Comparison of ENCODE assay signal across 8 cellular contexts in genomic region chr3:131033480-131034080, GRCh38. TPM values are rescaled to one million over a fixed set of nuclear protein-coding genes. Genes with fewer than 3 reads are reported as not detected.
DNase-seq lines count a peak whose midpoint lies in the region; ATAC-seq and TF ChIP-seq lines count a peak whose summit lies in the region.

No MANE protein-coding gene starts in this region.

- no peak overlapping the region for H3K27ac ChIP-seq in mammary epithelial cell (ENCODE audit: insufficient read depth, low read depth, low read length)

- H3K4me1 Mint-ChIP-seq in activated T-cell treated with anti-CD3 and anti-CD28 coated beads, Interleukin-2, amount 50 U/mL, for 72 hours (ENCODE audit: low read depth), result no peaks in the 10 kb centered on the region
- H3K4me1 Mint-ChIP-seq in activated T-cell treated with anti-CD3 and anti-CD28 coated beads, Interleukin-2, amount 50 U/mL, for 4 hours (ENCODE audit: low read depth), result no peaks in the 10 kb centered on the region
- no peaks in the 10 kb centered on the region for H3K4me1 Mint-ChIP-seq in memory B cell

- peak; percentile 11 to 55 for DNase-seq in activated T-cell treated with anti-CD3 and anti-CD28 coated beads, Interleukin-2, amount 50 U/mL, for 72 hours
- no peak for DNase-seq in activated T-cell treated with anti-CD3 and anti-CD28 coated beads, Interleukin-2, amount 50 U/mL, for 4 hours
- DNase-seq in NCI-H82 (lab: John Stamatoyannopoulos, UW) (peak; percentile 65), mammary epithelial cell (peak; percentile 31), memory B cell (ENCODE audit: low spot score in 2 of 2) (peak in 1 of 2 donors; percentile 37)
- no peak for DNase-seq in NK-92 treated with Interleukin-12 subunit alpha and Interleukin-12 subunit beta, amount 100 ng/mL, for 24 hours (lab: John Stamatoyannopoulos, UW)

- H3K27ac Mint-ChIP-seq in activated T-cell treated with anti-CD3 and anti-CD28 coated beads, Interleukin-2, amount 50 U/mL, for 72 hours, result no peak overlapping the region
- H3K27ac Mint-ChIP-seq in memory B cell, result no peak overlapping the region

- H3K36me3 Mint-ChIP-seq in activated T-cell treated with anti-CD3 and anti-CD28 coated beads, Interleukin-2, amount 50 U/mL, for 72 hours (ENCODE audit: insufficient read depth in 2 of 2), result no peaks in the 10 kb centered on the region
- peaks cover 4% of the 10 kb centered on the region for H3K36me3 Mint-ChIP-seq in activated T-cell treated with anti-CD3 and anti-CD28 coated beads, Interleukin-2, amount 50 U/mL, for 4 hours (ENCODE audit: insufficient read depth)
- H3K36me3 Mint-ChIP-seq in memory B cell, result peaks cover 1% of the 10 kb centered on the region

- TF ChIP-seq CTCF in mammary epithelial cell (conservative IDR thresholded peaks at IDR 0.05 in 1 of 2, IDR thresholded peaks at IDR 0.05 in 1 of 2; ENCODE audit: extremely low read depth in 1 of 2, insufficient read depth in 1 of 2, low read depth in 1 of 2, low read length in 2 of 2), result peak; percentile 59 to 64

- peak; percentile 60 to 61 for ATAC-seq in activated T-cell treated with anti-CD3 and anti-CD28 coated beads, Interleukin-2, amount 50 U/mL, for 72 hours (replicated peaks in 1 of 2)
- ATAC-seq in activated T-cell treated with anti-CD3 and anti-CD28 coated beads, Interleukin-2, amount 50 U/mL, for 4 hours, result no peak
- ATAC-seq in HG02798 (IDR thresholded peaks at IDR 0.05; ENCODE audit: poor library complexity, unreplicated experiment) (peak; percentile 66), memory B cell (ENCODE audit: low read depth) (peak; percentile 63), GM21576 (IDR thresholded peaks at IDR 0.05; ENCODE audit: unreplicated experiment) (no peak)

- H4K20me1 ChIP-seq in mammary epithelial cell (ENCODE audit: insufficient read depth, low read length), result no peaks in the 10 kb centered on the region

- no peak overlapping the region for H2AFZ ChIP-seq in mammary epithelial cell (ENCODE audit: low read depth, low read length)

- no peaks in the 10 kb centered on the region for H3K9me3 Mint-ChIP-seq in activated T-cell treated with anti-CD3 and anti-CD28 coated beads, Interleukin-2, amount 50 U/mL, for 72 hours
- no peaks in the 10 kb centered on the region for H3K9me3 Mint-ChIP-seq in activated T-cell treated with anti-CD3 and anti-CD28 coated beads, Interleukin-2, amount 50 U/mL, for 4 hours
- H3K9me3 Mint-ChIP-seq in memory B cell, result no peaks in the 10 kb centered on the region

- H3K27me3 Mint-ChIP-seq in activated T-cell treated with anti-CD3 and anti-CD28 coated beads, Interleukin-2, amount 50 U/mL, for 72 hours (ENCODE audit: low read depth), result no peaks in the 10 kb centered on the region
- H3K27me3 Mint-ChIP-seq in activated T-cell treated with anti-CD3 and anti-CD28 coated beads, Interleukin-2, amount 50 U/mL, for 4 hours (ENCODE audit: low read depth), result no peaks in the 10 kb centered on the region
- H3K27me3 Mint-ChIP-seq in memory B cell, result no peaks in the 10 kb centered on the region

- dilution Hi-C loops in mammary epithelial cell (cut with HindIII; ENCODE audit: low sequenced_read_pairs), result no loop called here

- no peak overlapping the region for H3K4me3 Mint-ChIP-seq in activated T-cell treated with anti-CD3 and anti-CD28 coated beads, Interleukin-2, amount 50 U/mL, for 72 hours
- H3K4me3 Mint-ChIP-seq in activated T-cell treated with anti-CD3 and anti-CD28 coated beads, Interleukin-2, amount 50 U/mL, for 4 hours, result no peak overlapping the region
- no peak overlapping the region for H3K4me3 Mint-ChIP-seq in memory B cell

- no peaks in the 10 kb centered on the region for H3K4me1 ChIP-seq in mammary epithelial cell (ENCODE audit: insufficient read depth, low read length)

- H3K9me3 ChIP-seq in mammary epithelial cell (replicated peaks; ENCODE audit: insufficient read depth, low read length), result no peaks in the 10 kb centered on the region

- H3K36me3 ChIP-seq in mammary epithelial cell (ENCODE audit: insufficient read depth, low read length), result no peaks in the 10 kb centered on the region

- no TSS peak for BruUV-seq in mammary epithelial cell (replicated peaks; lab: Mats Ljungman, UMichigan)

- H3K79me2 ChIP-seq in mammary epithelial cell (ENCODE audit: insufficient read depth, low read length), result no peaks in the 10 kb centered on the region

- WGBS in mammary epithelial cell (ENCODE audit: low coverage, missing lambda C conversion rate), result 6% methylated on average over 1 of the region's 1 CpG

- H3K9ac ChIP-seq in mammary epithelial cell (ENCODE audit: insufficient read depth, low read length), result no peak overlapping the region

- H3K4me2 ChIP-seq in mammary epithelial cell (ENCODE audit: insufficient read depth, low read depth, low read length), result no peak overlapping the region

- H3K4me3 ChIP-seq in mammary epithelial cell (replicated peaks in 1 of 3; ENCODE audit: insufficient read depth in 1 of 3, low read depth in 2 of 3, low read length in 3 of 3), result no peak overlapping the region

- CTCF ChIA-PET in mammary epithelial cell (lab: Charles Lee; ENCODE audit: low non-redundant PET), result no interaction called here

- intact Hi-C loops in mammary epithelial cell (cut with micrococcal nuclease), result loop anchor here (1.0 to 10.0 kb wide), 4 partner anchors 109 to 995 kb away; partner anchors contain the start of gene MRPL3

- in situ Hi-C loops in mammary epithelial cell (cut with MboI; ENCODE audit: low sequenced_read_pairs in 2 of 2), result loop anchor here (25.0 kb wide), 2 partner anchors 979 to 1154 kb away; no protein-coding TSS in a partner anchor

- no peaks in the 10 kb centered on the region for H3K27me3 ChIP-seq in mammary epithelial cell (ENCODE audit: insufficient read depth, low read length)

RNA-seq across cellular contexts. Expression of gene NEK11, which starts 6.9 kb away (rescaled TPM):
- 1 to 10 TPM; 2.7 to 3.1 TPM for total RNA-seq in activated T-cell treated with anti-CD3 and anti-CD28 coated beads, Interleukin-2, amount 50 U/mL, for 72 hours
- 1 to 10 TPM in 2 of 3 donors, under 1 TPM in 1; 0.58 to 1.4 (median 1.2) TPM for total RNA-seq in activated T-cell treated with anti-CD3 and anti-CD28 coated beads, Interleukin-2, amount 50 U/mL, for 4 hours
- 10 to 100 TPM in 1 of 2 donors, 1 to 10 TPM in 1; 7.7 to 20.2 TPM for total RNA-seq in mammary epithelial cell
- polyA plus RNA-seq in mammary epithelial cell, result 2.7 TPM
- polyA minus RNA-seq in mammary epithelial cell, result 19.0 TPM

RNA-seq across cellular contexts. Expression of gene ASTE1, which starts 7.0 kb away (rescaled TPM):
- total RNA-seq in activated T-cell treated with anti-CD3 and anti-CD28 coated beads, Interleukin-2, amount 50 U/mL, for 72 hours, result 10 to 100 TPM; 10.2 to 10.8 TPM
- 10 to 100 TPM; 11.5 to 14.0 (median 12.7) TPM for total RNA-seq in activated T-cell treated with anti-CD3 and anti-CD28 coated beads, Interleukin-2, amount 50 U/mL, for 4 hours
- 1 to 10 TPM; 4.4 to 6.3 TPM for total RNA-seq in mammary epithelial cell
- polyA plus RNA-seq in mammary epithelial cell, result 4.2 TPM
- polyA minus RNA-seq in mammary epithelial cell, result 0.83 TPM

Comparison
In these comparisons a context has a peak if more than half of its experiments do, and no peak if none do; other contexts are left out.
1. ATAC-seq: peak in activated T-cell treated with anti-CD3 and anti-CD28 coated beads, Interleukin-2, amount 50 U/mL, for 72 hours (2 of 2), HG02798 (single experiment) and memory B cell (single experiment); none in activated T-cell treated with anti-CD3 and anti-CD28 coated beads, Interleukin-2, amount 50 U/mL, for 4 hours (0 of 2) and GM21576 (single experiment).
2. DNase-seq: peak in activated T-cell treated with anti-CD3 and anti-CD28 coated beads, Interleukin-2, amount 50 U/mL, for 72 hours (2 of 2), NCI-H82 (single experiment) and mammary epithelial cell (single experiment); none in activated T-cell treated with anti-CD3 and anti-CD28 coated beads, Interleukin-2, amount 50 U/mL, for 4 hours (single experiment) and NK-92 treated with Interleukin-12 subunit alpha and Interleukin-12 subunit beta, amount 100 ng/mL, for 24 hours (single experiment).